ENCODE assay signal across 8 cellular contexts in the genomic region with DNA sequence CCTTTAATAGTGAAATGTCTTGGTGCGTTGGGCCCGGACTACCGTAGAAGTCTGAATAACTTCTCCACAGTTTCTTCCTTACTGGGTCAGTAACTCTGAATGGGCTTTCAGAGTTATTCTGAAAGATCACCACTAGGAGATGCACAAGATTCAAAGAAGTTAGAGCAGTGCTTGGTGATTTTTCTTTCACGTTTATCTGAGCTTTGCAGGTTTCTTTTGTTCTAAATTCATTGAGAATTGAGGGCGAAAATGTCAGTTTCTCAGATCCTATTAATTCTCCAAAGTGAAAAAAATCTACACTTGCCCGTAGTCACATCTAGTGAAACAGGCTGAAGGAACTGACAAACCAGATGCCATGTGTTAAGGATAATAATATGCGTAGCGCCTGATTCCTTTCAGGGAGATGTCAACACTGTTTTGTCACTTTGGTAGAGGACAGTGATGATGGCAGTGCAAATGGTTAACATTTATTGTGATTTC.
A peak's percentile ranks its signal among the peaks of the same experiment; 100 is the strongest.
DNase-seq lines count a peak whose midpoint lies in the region; ATAC-seq and TF ChIP-seq lines count a peak whose summit lies in the region.

No MANE protein-coding gene starts in this region.

- DNase-seq in DMS114 treated with DMSO at 0.1 percent for 48 hours (lab: John Stamatoyannopoulos, UW; ENCODE audit: unreplicated experiment) (peak; percentile 37), H4 (ENCODE audit: low spot score) (peak; percentile 16), NCI-H2171 treated with DMSO at 0.1 percent for 48 hours (lab: John Stamatoyannopoulos, UW) (peak; percentile 60), Right ventricle myocardium superior (no peak), pulmonary artery endothelial cell (ENCODE audit: low read depth, low spot score) (peak; percentile 45)
- no peak for DNase-seq in activated CD4-positive, CD25-positive, alpha-beta regulatory T cell treated with anti-CD3 and anti-CD28 coated beads, Interleukin-2, amount 50 U/mL, for 72 hours

- no peak overlapping the region for H3K4me3 ChIP-seq in WI38 (ENCODE audit: low read depth, low read length)

- peak; percentile 70 for TF ChIP-seq CTCF in WI38 (IDR thresholded peaks at IDR 0.05; ENCODE audit: low read depth, low read length)

- intact Hi-C loops in Right ventricle myocardium superior (cut with DNase I): loop anchor here (2.0 to 10.0 kb wide), 4 partner anchors 120 to 463 kb away; no protein-coding TSS in a partner anchor

- peak; percentile 92 for ATAC-seq in Right ventricle myocardium superior (ENCODE audit: poor library complexity)
- ATAC-seq in HG03432 (IDR thresholded peaks at IDR 0.05; ENCODE audit: unreplicated experiment): no peak

Comparison
In these comparisons a context has a peak if more than half of its experiments do, and no peak if none do; other contexts are left out.
1. DNase-seq: peak in DMS114 treated with DMSO at 0.1 percent for 48 hours (single experiment), H4 (single experiment), NCI-H2171 treated with DMSO at 0.1 percent for 48 hours (single experiment) and pulmonary artery endothelial cell (single experiment); none in Right ventricle myocardium superior (single experiment) and activated CD4-positive, CD25-positive, alpha-beta regulatory T cell treated with anti-CD3 and anti-CD28 coated beads, Interleukin-2, amount 50 U/mL, for 72 hours (single experiment).